In the genomic region with DNA sequence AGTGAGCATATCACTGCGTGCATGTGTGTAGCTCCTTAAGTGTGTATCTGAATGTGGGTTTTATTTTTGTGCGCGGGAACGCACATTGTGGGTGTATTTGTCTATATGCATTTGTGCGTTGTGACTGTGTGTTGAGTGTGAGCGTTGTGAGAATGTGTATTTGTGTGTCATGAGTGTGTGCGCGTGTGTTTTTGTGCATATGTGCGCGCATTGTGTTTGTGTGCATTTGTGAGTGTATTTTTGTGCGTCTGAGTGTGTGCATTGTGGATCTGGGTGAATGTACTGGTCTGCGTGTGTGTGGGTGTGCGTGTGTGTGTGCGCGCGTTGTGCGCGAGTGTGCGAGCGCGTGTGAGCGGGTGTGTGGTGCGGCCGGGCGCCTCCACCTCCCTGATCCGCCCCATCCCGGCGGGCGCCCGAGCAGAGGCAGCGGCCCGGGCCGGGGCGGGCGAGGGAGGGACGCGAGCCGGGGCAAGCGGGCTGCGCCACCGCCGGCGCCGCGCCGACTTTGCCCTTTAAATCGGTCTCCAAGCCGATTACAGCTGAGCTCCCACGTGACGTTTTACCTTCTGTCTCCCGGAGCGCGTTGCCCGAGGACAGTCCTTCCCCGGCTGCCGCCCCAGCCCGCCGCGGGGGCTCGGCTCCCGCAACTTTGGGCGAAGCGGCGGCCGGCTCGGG, we compare ENCODE assay signal across 9 cellular contexts. TPM values are rescaled to one million over a fixed set of nuclear protein-coding genes. Genes with fewer than 3 reads are reported as not detected.
DNase-seq lines count a peak whose midpoint lies in the region.
"Had no signal": no experiment of that assay in that cellular context is flagged by ENCODE, and none has a peak within 500 bp of the region (broad histone marks: within the 10 kb centered on the region; RNA-seq: fewer than 3 reads in every experiment).

A gene with protein sequence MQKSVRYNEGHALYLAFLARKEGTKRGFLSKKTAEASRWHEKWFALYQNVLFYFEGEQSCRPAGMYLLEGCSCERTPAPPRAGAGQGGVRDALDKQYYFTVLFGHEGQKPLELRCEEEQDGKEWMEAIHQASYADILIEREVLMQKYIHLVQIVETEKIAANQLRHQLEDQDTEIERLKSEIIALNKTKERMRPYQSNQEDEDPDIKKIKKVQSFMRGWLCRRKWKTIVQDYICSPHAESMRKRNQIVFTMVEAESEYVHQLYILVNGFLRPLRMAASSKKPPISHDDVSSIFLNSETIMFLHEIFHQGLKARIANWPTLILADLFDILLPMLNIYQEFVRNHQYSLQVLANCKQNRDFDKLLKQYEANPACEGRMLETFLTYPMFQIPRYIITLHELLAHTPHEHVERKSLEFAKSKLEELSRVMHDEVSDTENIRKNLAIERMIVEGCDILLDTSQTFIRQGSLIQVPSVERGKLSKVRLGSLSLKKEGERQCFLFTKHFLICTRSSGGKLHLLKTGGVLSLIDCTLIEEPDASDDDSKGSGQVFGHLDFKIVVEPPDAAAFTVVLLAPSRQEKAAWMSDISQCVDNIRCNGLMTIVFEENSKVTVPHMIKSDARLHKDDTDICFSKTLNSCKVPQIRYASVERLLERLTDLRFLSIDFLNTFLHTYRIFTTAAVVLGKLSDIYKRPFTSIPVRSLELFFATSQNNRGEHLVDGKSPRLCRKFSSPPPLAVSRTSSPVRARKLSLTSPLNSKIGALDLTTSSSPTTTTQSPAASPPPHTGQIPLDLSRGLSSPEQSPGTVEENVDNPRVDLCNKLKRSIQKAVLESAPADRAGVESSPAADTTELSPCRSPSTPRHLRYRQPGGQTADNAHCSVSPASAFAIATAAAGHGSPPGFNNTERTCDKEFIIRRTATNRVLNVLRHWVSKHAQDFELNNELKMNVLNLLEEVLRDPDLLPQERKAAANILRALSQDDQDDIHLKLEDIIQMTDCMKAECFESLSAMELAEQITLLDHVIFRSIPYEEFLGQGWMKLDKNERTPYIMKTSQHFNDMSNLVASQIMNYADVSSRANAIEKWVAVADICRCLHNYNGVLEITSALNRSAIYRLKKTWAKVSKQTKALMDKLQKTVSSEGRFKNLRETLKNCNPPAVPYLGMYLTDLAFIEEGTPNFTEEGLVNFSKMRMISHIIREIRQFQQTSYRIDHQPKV (N-terminal part only) (plus strand): TSS at position 596 of the 675 bp plus-strand sequence. CDS start 376 bp downstream, outside the sequence.

- H3K27ac ChIP-seq in mesodermal cell (ENCODE audit: low read depth, low read length, severe bottlenecking) = no peak within 1 kb of the TSS
- H3K27ac ChIP-seq: C4-2B had no signal

- H3K9me3 ChIP-seq in endocrine pancreas (ENCODE audit: control insufficient read depth, low read length) (no peaks in the 10 kb centered on the region), mesodermal cell (ENCODE audit: control insufficient read depth, low read length) (no peaks in the 10 kb centered on the region)

- peak within 1 kb of the TSS; percentile 22 for H3K9ac ChIP-seq in endocrine pancreas (ENCODE audit: control insufficient read depth, insufficient read depth, low read length)

- POLR2A ChIA-PET in activated CD8-positive, alpha-beta memory T cell treated with anti-CD3 and anti-CD28 coated beads for 36 hours (lab: Charles Lee) = no interaction called here

- 17 to 23% methylated on average over 39 to 42 of the region's 66 CpGs for WGBS in mesodermal cell (ENCODE audit: insufficient coverage in 2 of 2), 2 experiments

- H3K4me3 ChIP-seq in endocrine pancreas (ENCODE audit: control insufficient read depth, insufficient read depth, low read length) (peak within 1 kb of the TSS; percentile 57), mesodermal cell (ENCODE audit: extremely low read depth, insufficient read depth, low read length, poor library complexity, severe bottlenecking) (peak within 1 kb of the TSS; percentile 50)

- CTCF ChIA-PET in activated CD8-positive, alpha-beta memory T cell treated with anti-CD3 and anti-CD28 coated beads for 36 hours (lab: Charles Lee) = no interaction called here

- no peaks in the 10 kb centered on the region for H3K36me3 ChIP-seq in endocrine pancreas (ENCODE audit: control insufficient read depth, insufficient read depth, low read length)
- H3K36me3 ChIP-seq in mesodermal cell (ENCODE audit: control insufficient read depth, insufficient read depth, low read length) = no peaks in the 10 kb centered on the region

- no peaks in the 10 kb centered on the region for H3K4me1 ChIP-seq in endocrine pancreas (ENCODE audit: control insufficient read depth, insufficient read depth, low read length)
- peaks cover 16% of the 10 kb centered on the region for H3K4me1 ChIP-seq in mesodermal cell (ENCODE audit: control insufficient read depth, insufficient read depth, low read length, poor library complexity, severe bottlenecking)

- no peak for DNase-seq in activated CD8-positive, alpha-beta memory T cell treated with anti-CD3 and anti-CD28 coated beads for 24 hours
- peak; percentile 62 for DNase-seq in activated CD8-positive, alpha-beta memory T cell treated with anti-CD3 and anti-CD28 coated beads, Interleukin-2, amount 50 U/mL, for 4 hours
- peak; percentile 12 for DNase-seq in stimulated activated CD8-positive, alpha-beta memory T cell treated with anti-CD3 and anti-CD28 coated beads, Interleukin-4, amount 100 ng/mL, for 24 hours (ENCODE audit: low read depth)
- DNase-seq in NCI-H2029 (lab: John Stamatoyannopoulos, UW) = no peak
- DNase-seq in GDM1 (lab: John Stamatoyannopoulos, UW) = no peak

- no peaks in the 10 kb centered on the region for H3K27me3 ChIP-seq in endocrine pancreas (ENCODE audit: control insufficient read depth, insufficient read depth, low read length)

RNA-seq across cellular contexts. Expression of the gene that starts here (rescaled TPM):
- 10 to 100 TPM; 14.1 to 15.5 TPM for total RNA-seq in activated CD8-positive, alpha-beta memory T cell treated with anti-CD3 and anti-CD28 coated beads for 36 hours
- polyA plus RNA-seq in mesodermal cell (2013, experiment 1 of 2) = 3.9 TPM
- polyA plus RNA-seq in mesodermal cell (2013, experiment 2 of 2) = 3.6 TPM

Comparison
In these comparisons a context has a peak if more than half of its experiments do, and no peak if none do; other contexts are left out.
1. DNase-seq: peak in activated CD8-positive, alpha-beta memory T cell treated with anti-CD3 and anti-CD28 coated beads, Interleukin-2, amount 50 U/mL, for 4 hours (single experiment) and stimulated activated CD8-positive, alpha-beta memory T cell treated with anti-CD3 and anti-CD28 coated beads, Interleukin-4, amount 100 ng/mL, for 24 hours (single experiment); none in activated CD8-positive, alpha-beta memory T cell treated with anti-CD3 and anti-CD28 coated beads for 24 hours (single experiment), NCI-H2029 (single experiment) and GDM1 (single experiment).